9 cellular contexts compared by ENCODE assay signal in the genomic region with DNA sequence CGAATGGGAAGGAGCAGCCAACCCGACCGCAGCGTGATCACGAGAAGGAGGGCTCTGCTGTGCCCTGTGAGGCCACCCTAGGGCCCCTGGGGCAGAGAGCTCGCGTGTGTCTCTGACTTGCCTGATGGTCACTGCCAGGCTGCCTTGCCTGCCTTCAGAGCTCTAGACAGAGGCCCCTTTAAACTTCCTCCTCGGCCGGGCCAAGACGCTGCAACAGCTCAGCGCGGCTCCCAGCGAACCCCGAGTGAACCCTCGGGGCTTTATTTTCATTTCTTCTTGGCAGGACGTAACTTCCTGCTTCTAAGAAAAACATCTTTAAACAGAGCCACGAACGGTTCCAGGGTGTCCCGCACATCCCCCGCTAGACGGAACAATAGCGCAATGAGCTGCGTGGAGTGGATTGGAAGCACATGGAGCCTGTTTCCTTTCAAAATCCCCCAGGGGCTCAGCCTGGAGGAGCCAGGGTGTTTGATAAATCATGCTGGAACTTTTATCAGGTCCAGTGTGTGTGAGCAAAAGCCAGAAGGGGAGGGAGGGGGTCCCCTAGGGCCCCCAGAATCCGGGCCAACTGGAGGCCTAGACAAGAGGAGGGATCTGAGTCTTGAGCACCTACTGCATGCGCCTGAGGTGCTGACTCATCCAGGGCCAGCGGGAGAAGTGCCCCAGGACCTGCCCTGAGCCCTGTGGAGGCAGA.
DNase-seq lines count a peak whose midpoint lies in the region; ATAC-seq and TF ChIP-seq lines count a peak whose summit lies in the region.
"Had no signal": no experiment of that assay in that cellular context is flagged by ENCODE, and none has a peak within 500 bp of the region (broad histone marks: within the 10 kb centered on the region; RNA-seq: fewer than 3 reads in every experiment).

No MANE protein-coding gene starts in this region.

- CTCF ChIA-PET in AG04450 (lab: Charles Lee), result interaction anchor here (1.1 to 2.8 kb wide), 3 partner anchors 12 to 146 kb away, joined by 3 to 10 read pairs (median 4); no protein-coding TSS in a partner anchor

- H3K9me3 ChIP-seq in AG04450 (ENCODE audit: control insufficient read depth, insufficient read depth, low read length) (no peaks in the 10 kb centered on the region; the same call in 1 of the 2 replicates), right cardiac atrium (ENCODE audit: control insufficient read depth, low read length) (no peaks in the 10 kb centered on the region), skeletal muscle satellite cell (replicated peaks; ENCODE audit: low read length) (no peaks in the 10 kb centered on the region)

- H3K4me3 ChIP-seq in AG04450 (ENCODE audit: low read depth, low read length) (peak overlapping the region; percentile 3), right cardiac atrium (ENCODE audit: low read length) (peak overlapping the region; percentile 5), skeletal muscle satellite cell (ENCODE audit: low read length) (no peak overlapping the region)

- H3K9ac ChIP-seq in skeletal muscle satellite cell (ENCODE audit: low read depth, low read length), result no peak overlapping the region

- 25% methylated on average over 26 of the region's 26 CpGs for WGBS in right cardiac atrium

- H3K27me3 ChIP-seq in AG04450 (ENCODE audit: control insufficient read depth, insufficient read depth, low read length) (no peaks in the 10 kb centered on the region), right cardiac atrium (ENCODE audit: control insufficient read depth, insufficient read depth) (no peaks in the 10 kb centered on the region), skeletal muscle satellite cell (ENCODE audit: control insufficient read depth, insufficient read depth, low read length) (no peaks in the 10 kb centered on the region)

- TF ChIP-seq CTCF in AG04450 (IDR thresholded peaks at IDR 0.05; ENCODE audit: low read depth, low read length) (no peak), GM20000 (IDR thresholded peaks at IDR 0.05; ENCODE audit: extremely low read depth, missing control alignments) (no peak)

- POLR2A ChIA-PET in AG04450 (lab: Yijun Ruan, JAX), result interaction anchor here (0.9 to 2.8 kb wide), 3 partner anchors 28 to 62 kb away, joined by 3 to 19 read pairs (median 4); no protein-coding TSS in a partner anchor

- intact Hi-C loops in right cardiac atrium (cut with DNase I), result no loop called here

- H3K36me3 ChIP-seq in skeletal muscle satellite cell (ENCODE audit: insufficient read depth, low read length), result no peaks in the 10 kb centered on the region

- DNase-seq in AG04450 (ENCODE audit: low read depth, low spot score) (peak; percentile 45), SIG-M5 treated with dmso at 0.1 percent for 504 hours (lab: John Stamatoyannopoulos, UW; ENCODE audit: unreplicated experiment) (peak; percentile 92), amniotic epithelial cell (ENCODE audit: low read depth) (peak; percentile 40), right cardiac atrium (peak; percentile 78 to 92 (median 91)), GM20000 (ENCODE audit: low spot score) (no peak), NCI-H510A (lab: John Stamatoyannopoulos, UW) (no peak)
- DNase-seq: DND-41 had no signal

- peak overlapping the region; percentile 41 for H3K4me2 ChIP-seq in skeletal muscle satellite cell (ENCODE audit: low read length)

- H3K27ac ChIP-seq in AG04450 (ENCODE audit: low read depth, low read length) (peak overlapping the region; percentile 96), right cardiac atrium (ENCODE audit: low read length) (peak overlapping the region; percentile 18)

- no peaks in the 10 kb centered on the region for H3K4me1 ChIP-seq in right cardiac atrium (ENCODE audit: control insufficient read depth, insufficient read depth, low read length)
- H3K4me1 ChIP-seq in skeletal muscle satellite cell (ENCODE audit: control insufficient read depth, insufficient read depth, low read length), result no peaks in the 10 kb centered on the region

- ATAC-seq in right cardiac atrium (peak; percentile 85 to 87), GM21423 (IDR thresholded peaks at IDR 0.05; ENCODE audit: unreplicated experiment) (no peak)

Comparison
In these comparisons a context has a peak if more than half of its experiments do, and no peak if none do; other contexts are left out.
1. DNase-seq: peak in AG04450 (single experiment), SIG-M5 treated with dmso at 0.1 percent for 504 hours (single experiment), amniotic epithelial cell (single experiment) and right cardiac atrium (3 of 3); none in GM20000 (single experiment) and NCI-H510A (single experiment).